Comparison of ENCODE assay signal across 12 cellular contexts in genomic region chr7:103532955-103533354, GRCh38.
"Had no signal": no experiment of that assay in that cellular context is flagged by ENCODE, and none has a peak within 500 bp of the region (broad histone marks: within the 10 kb centered on the region; RNA-seq: fewer than 3 reads in every experiment).

No MANE protein-coding gene starts in this region.

- H3K4me1 Mint-ChIP-seq: mesothelial cell of epicardium; neural crest cell; stimulated activated memory B cell treated with anti-CD40 and anti-IgM and Interleukin-4, amounts not matched to agents 10 μg/mL and 1 μg/mL and 100 μg/mL, for 72 hours had no signal

- H3K4me3 Mint-ChIP-seq: mesothelial cell of epicardium; neural crest cell; stimulated activated memory B cell treated with anti-CD40 and anti-IgM and Interleukin-4, amounts not matched to agents 10 μg/mL and 1 μg/mL and 100 μg/mL, for 72 hours had no signal

- H3K4me1 ChIP-seq: lower lobe of right lung had no signal

- DNase-seq: activated naive CD4-positive, alpha-beta T cell treated with Interleukin-2 at 50 U/mL for 16 hours; activated T-cell treated with anti-CD3 and anti-CD28 coated beads for 4 hours; aorta; erythroblast; lower lobe of right lung; stimulated activated CD4-positive, alpha-beta T cell treated with anti-CD3 and anti-CD28 coated beads, Interleukin-2, amount 100 ng/mL, for 48 hours; T-helper 9 cell; trophoblast cell had no signal

- H3K9me3 Mint-ChIP-seq: neural crest cell had no signal

- H3K36me3 Mint-ChIP-seq: mesothelial cell of epicardium; stimulated activated memory B cell treated with anti-CD40 and anti-IgM and Interleukin-4, amounts not matched to agents 10 μg/mL and 1 μg/mL and 100 μg/mL, for 72 hours had no signal

- ATAC-seq: lower lobe of right lung; stimulated activated memory B cell treated with anti-CD40 and anti-IgM and Interleukin-4, amounts not matched to agents 10 μg/mL and 1 μg/mL and 100 μg/mL, for 72 hours had no signal

- H3K27ac Mint-ChIP-seq: mesothelial cell of epicardium; stimulated activated memory B cell treated with anti-CD40 and anti-IgM and Interleukin-4, amounts not matched to agents 10 μg/mL and 1 μg/mL and 100 μg/mL, for 72 hours had no signal

- H3K27ac ChIP-seq: lower lobe of right lung, SK-N-MC had no signal

- H3K9me3 ChIP-seq: lower lobe of right lung had no signal

- H3K36me3 ChIP-seq: lower lobe of right lung had no signal

- H3K4me3 ChIP-seq: lower lobe of right lung, SK-N-MC had no signal
